11 cellular contexts compared by ENCODE assay signal in genomic region chr11:64620286-64620962, GRCh38. TPM values are rescaled to one million over a fixed set of nuclear protein-coding genes. Genes with fewer than 3 reads are reported as not detected.
DNase-seq lines count a peak whose midpoint lies in the region; ATAC-seq and TF ChIP-seq lines count a peak whose summit lies in the region.
"Had no signal": no experiment of that assay in that cellular context is flagged by ENCODE, and none has a peak within 500 bp of the region (broad histone marks: within the 10 kb centered on the region; RNA-seq: fewer than 3 reads in every experiment).

No MANE protein-coding gene starts in this region.

- no peak for TF ChIP-seq CTCF in esophagus squamous epithelium (IDR thresholded peaks at IDR 0.05)

- H3K4me3 ChIP-seq in skeletal muscle tissue (ENCODE audit: low read length in 3 of 3), result no peak overlapping the region
- no peak overlapping the region for H3K4me3 ChIP-seq in esophagus squamous epithelium

- H3K36me3 ChIP-seq in skeletal muscle tissue (ENCODE audit: control insufficient read depth in 3 of 3, insufficient read depth in 3 of 3, low read length in 3 of 3) (no peaks in the 10 kb centered on the region), esophagus squamous epithelium (no peaks in the 10 kb centered on the region)

- no peaks in the 10 kb centered on the region for H3K27me3 ChIP-seq in skeletal muscle tissue (ENCODE audit: control insufficient read depth in 3 of 3, insufficient read depth in 3 of 3, low read length in 3 of 3)
- no peaks in the 10 kb centered on the region for H3K27me3 ChIP-seq in esophagus squamous epithelium

- no peak for TF ChIP-seq POLR2A in esophagus squamous epithelium (IDR thresholded peaks at IDR 0.05)

- H3K27ac ChIP-seq in skeletal muscle tissue (ENCODE audit: low read depth, low read length), result peak overlapping the region; percentile 40
- H3K27ac ChIP-seq in esophagus squamous epithelium, result peak overlapping the region in 1 of 4 donors; percentile 55
- H3K27ac ChIP-seq: 22Rv1 had no signal

- WGBS in esophagus squamous epithelium, 2 donors, result 30 to 70% methylated on average over 2 to 3 of the region's 14 CpGs

- H3K9me3 ChIP-seq in skeletal muscle tissue (ENCODE audit: control insufficient read depth in 3 of 3, low read length in 3 of 3) (no peaks in the 10 kb centered on the region), esophagus squamous epithelium (no peaks in the 10 kb centered on the region)

- intact Hi-C loops in esophagus squamous epithelium (cut with DNase I), result no loop called here

- ATAC-seq in HG03095 (IDR thresholded peaks at IDR 0.05; ENCODE audit: unreplicated experiment) (no peak), GM19324 (IDR thresholded peaks at IDR 0.05; ENCODE audit: low FRiP score, unreplicated experiment) (no peak)

- H3K4me1 ChIP-seq in skeletal muscle tissue (ENCODE audit: control insufficient read depth in 3 of 3, insufficient read depth in 3 of 3, low read length in 3 of 3) (peaks cover 6 to 20% (median 17%) of the 10 kb centered on the region in 3 donors), esophagus squamous epithelium (peaks cover 0 to 18% (median 4%) of the 10 kb centered on the region in 3 donors)

- peak overlapping the region in 1 of 3 donors; percentile 3 for H3K9ac ChIP-seq in skeletal muscle tissue (ENCODE audit: low read depth in 1 of 3, low read length in 3 of 3)

- DNase-seq in DMS 273 (lab: John Stamatoyannopoulos, UW; ENCODE audit: unreplicated experiment), result peak; percentile 62
- no peak for DNase-seq in DMS 273 treated with DMSO at 0.1 percent for 48 hours (lab: John Stamatoyannopoulos, UW)
- peak; percentile 70 for DNase-seq in UCSD-AML1 (lab: John Stamatoyannopoulos, UW; ENCODE audit: unreplicated experiment)
- DNase-seq in inferior parietal cortex (ENCODE audit: extremely low spot score), result peak; percentile 69
- no peak for DNase-seq in esophagus squamous epithelium (lab: John Stamatoyannopoulos, UW)
- DNase-seq: activated naive CD4-positive, alpha-beta T cell treated with anti-CD3 and anti-CD28 coated beads, Interleukin-2, amount 50 U/mL, for 16 hours had no signal

RNA-seq across cellular contexts. Expression of gene SLC22A12, which starts 29.4 kb away (rescaled TPM):
- total RNA-seq in skeletal muscle tissue (not detected), esophagus squamous epithelium (not detected)
- total RNA-seq: mononuclear cell had no signal

Comparison
In these comparisons a context has a peak if more than half of its experiments do, and no peak if none do; other contexts are left out.
1. DNase-seq: peak in DMS 273 (single experiment), UCSD-AML1 (single experiment) and inferior parietal cortex (single experiment); none in DMS 273 treated with DMSO at 0.1 percent for 48 hours (single experiment) and esophagus squamous epithelium (single experiment).